1 cellular context compared by ENCODE assay signal in the genomic region with DNA sequence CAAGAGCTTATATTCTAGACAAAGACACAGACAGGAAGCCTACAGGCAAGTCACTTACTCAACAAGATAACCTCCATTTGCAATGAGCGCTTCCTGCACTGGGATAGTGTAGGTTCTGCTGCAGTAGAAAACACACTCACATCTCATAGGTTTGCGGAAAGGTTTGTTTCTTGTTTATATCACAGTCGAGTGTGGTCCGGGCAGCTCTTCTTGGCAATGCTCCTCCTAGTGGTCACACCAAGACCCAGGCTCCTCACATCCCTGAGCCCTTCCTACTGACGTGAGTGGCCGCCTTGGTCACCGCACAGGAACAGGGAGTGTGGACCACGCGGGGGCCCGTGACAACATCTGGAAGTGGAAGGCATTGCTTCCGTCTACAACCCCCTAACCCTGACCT.
TF ChIP-seq lines count a peak whose summit lies in the region.

No MANE protein-coding gene starts in this region.

TF ChIP-seq in GM23338, 12 proteins besides CTCF, POLR2A, EP300 and RAD21 (continued from another document):
- TF ChIP-seq, protein P1, sequence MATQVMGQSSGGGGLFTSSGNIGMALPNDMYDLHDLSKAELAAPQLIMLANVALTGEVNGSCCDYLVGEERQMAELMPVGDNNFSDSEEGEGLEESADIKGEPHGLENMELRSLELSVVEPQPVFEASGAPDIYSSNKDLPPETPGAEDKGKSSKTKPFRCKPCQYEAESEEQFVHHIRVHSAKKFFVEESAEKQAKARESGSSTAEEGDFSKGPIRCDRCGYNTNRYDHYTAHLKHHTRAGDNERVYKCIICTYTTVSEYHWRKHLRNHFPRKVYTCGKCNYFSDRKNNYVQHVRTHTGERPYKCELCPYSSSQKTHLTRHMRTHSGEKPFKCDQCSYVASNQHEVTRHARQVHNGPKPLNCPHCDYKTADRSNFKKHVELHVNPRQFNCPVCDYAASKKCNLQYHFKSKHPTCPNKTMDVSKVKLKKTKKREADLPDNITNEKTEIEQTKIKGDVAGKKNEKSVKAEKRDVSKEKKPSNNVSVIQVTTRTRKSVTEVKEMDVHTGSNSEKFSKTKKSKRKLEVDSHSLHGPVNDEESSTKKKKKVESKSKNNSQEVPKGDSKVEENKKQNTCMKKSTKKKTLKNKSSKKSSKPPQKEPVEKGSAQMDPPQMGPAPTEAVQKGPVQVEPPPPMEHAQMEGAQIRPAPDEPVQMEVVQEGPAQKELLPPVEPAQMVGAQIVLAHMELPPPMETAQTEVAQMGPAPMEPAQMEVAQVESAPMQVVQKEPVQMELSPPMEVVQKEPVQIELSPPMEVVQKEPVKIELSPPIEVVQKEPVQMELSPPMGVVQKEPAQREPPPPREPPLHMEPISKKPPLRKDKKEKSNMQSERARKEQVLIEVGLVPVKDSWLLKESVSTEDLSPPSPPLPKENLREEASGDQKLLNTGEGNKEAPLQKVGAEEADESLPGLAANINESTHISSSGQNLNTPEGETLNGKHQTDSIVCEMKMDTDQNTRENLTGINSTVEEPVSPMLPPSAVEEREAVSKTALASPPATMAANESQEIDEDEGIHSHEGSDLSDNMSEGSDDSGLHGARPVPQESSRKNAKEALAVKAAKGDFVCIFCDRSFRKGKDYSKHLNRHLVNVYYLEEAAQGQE (IDR thresholded peaks at IDR 0.05; ENCODE audit: unreplicated experiment): no peak
- TF ChIP-seq STAT1 (IDR thresholded peaks at IDR 0.05; ENCODE audit: unreplicated experiment) (no peak), POLR2AphosphoS5 (IDR thresholded peaks at IDR 0.05; ENCODE audit: low read depth) (no peak), EZH2 (IDR thresholded peaks at IDR 0.05; ENCODE audit: low read depth, unreplicated experiment) (no peak)
